In the genomic region with DNA sequence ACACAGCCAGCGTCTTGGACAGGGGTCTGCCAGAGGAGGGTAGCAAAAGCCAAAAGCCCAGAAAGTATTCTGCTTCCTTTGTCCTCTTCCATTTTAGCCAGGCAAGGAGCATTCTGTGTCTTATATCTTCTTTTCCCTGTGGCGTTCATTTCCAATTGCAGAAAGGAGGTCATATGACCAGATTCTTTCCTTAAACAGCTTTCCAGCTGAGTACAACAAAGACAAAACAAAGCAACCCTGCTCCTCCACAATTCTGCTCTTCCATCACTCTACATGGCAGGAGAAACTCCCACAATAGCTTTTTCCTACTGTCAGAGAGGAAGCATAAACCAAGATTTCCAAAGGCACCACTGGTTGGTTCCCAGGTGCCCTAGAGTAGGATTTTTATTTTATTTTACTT, we compare ENCODE assay signal across 11 cellular contexts. TPM values are rescaled to one million over a fixed set of nuclear protein-coding genes. Genes with fewer than 3 reads are reported as not detected.
A peak's percentile ranks its signal among the peaks of the same experiment; 100 is the strongest.
DNase-seq lines count a peak whose midpoint lies in the region; ATAC-seq and TF ChIP-seq lines count a peak whose summit lies in the region.
"Had no signal": no experiment of that assay in that cellular context is flagged by ENCODE, and none has a peak within 500 bp of the region (broad histone marks: within the 10 kb centered on the region; RNA-seq: fewer than 3 reads in every experiment).

No MANE protein-coding gene starts in this region.

- no peak overlapping the region for H3K4me3 Mint-ChIP-seq in T-helper 1 cell treated with Interleukin-12 subunit alpha and Interleukin-12 subunit beta and Interleukin-4 antibody, amounts not matched to agents 30 μg/mL and 1 μg/mL, for 36 hours
- H3K4me3 Mint-ChIP-seq in MCF 10A (ENCODE audit: unreplicated experiment) = no peak overlapping the region

- H3K36me3 ChIP-seq in left lung = no peaks in the 10 kb centered on the region
- H3K36me3 ChIP-seq in suprapubic skin = peaks cover 8% of the 10 kb centered on the region

- TF ChIP-seq CTCF in MCF 10A (IDR thresholded peaks at IDR 0.05; ENCODE audit: unreplicated experiment) (no peak), left lung (IDR thresholded peaks at IDR 0.05) (no peak), suprapubic skin (IDR thresholded peaks at IDR 0.05) (no peak)

- H3K27me3 ChIP-seq in left lung (no peaks in the 10 kb centered on the region), suprapubic skin (no peaks in the 10 kb centered on the region)

- peak overlapping the region; percentile 95 to 100 for H3K27ac ChIP-seq in left lung
- peak overlapping the region; percentile 88 for H3K27ac ChIP-seq in suprapubic skin

- H3K9me3 Mint-ChIP-seq in T-helper 1 cell treated with Interleukin-12 subunit alpha and Interleukin-12 subunit beta and Interleukin-4 antibody, amounts not matched to agents 30 μg/mL and 1 μg/mL, for 36 hours = no peaks in the 10 kb centered on the region
- no peaks in the 10 kb centered on the region for H3K9me3 Mint-ChIP-seq in MCF 10A (ENCODE audit: unreplicated experiment)

- peaks cover 35% of the 10 kb centered on the region for H3K4me1 Mint-ChIP-seq in T-helper 1 cell treated with Interleukin-12 subunit alpha and Interleukin-12 subunit beta and Interleukin-4 antibody, amounts not matched to agents 30 μg/mL and 1 μg/mL, for 36 hours (ENCODE audit: low read depth)
- H3K4me1 Mint-ChIP-seq in MCF 10A (ENCODE audit: insufficient read depth, unreplicated experiment) = peaks cover 34% of the 10 kb centered on the region

- WGBS in suprapubic skin = 57% methylated on average over 2 of the region's 2 CpGs

- H3K4me3 ChIP-seq in left lung = no peak overlapping the region
- H3K4me3 ChIP-seq in suprapubic skin = no peak overlapping the region

- POLR2A ChIA-PET in MCF 10A (lab: Yijun Ruan, JAX) = interaction anchor here (0.6 to 25.5 kb wide), 5 partner anchors 11 to 265 kb away, joined by 3 to 1125 read pairs (median 8); partner anchors contain the start of genes ENSA and MCL1

- H3K9me3 ChIP-seq in left lung (no peaks in the 10 kb centered on the region), suprapubic skin (no peaks in the 10 kb centered on the region)

- CTCF ChIA-PET in MCF 10A (lab: Yijun Ruan, JAX) = interaction anchor here (0.8 to 1.3 kb wide), 5 partner anchors 10 to 147 kb away, joined by 3 to 5 read pairs (median 4); no protein-coding TSS in a partner anchor

- no peak for TF ChIP-seq EP300 in suprapubic skin (IDR thresholded peaks at IDR 0.05)

- ATAC-seq in left lung = no peak
- no peak for ATAC-seq in sciatic nerve

- H3K36me3 Mint-ChIP-seq in T-helper 1 cell treated with Interleukin-12 subunit alpha and Interleukin-12 subunit beta and Interleukin-4 antibody, amounts not matched to agents 30 μg/mL and 1 μg/mL, for 36 hours (ENCODE audit: low read depth) = peaks cover 8% of the 10 kb centered on the region
- peaks cover 44% of the 10 kb centered on the region for H3K36me3 Mint-ChIP-seq in MCF 10A (ENCODE audit: insufficient read depth, unreplicated experiment)

- TF ChIP-seq POLR2A in suprapubic skin (IDR thresholded peaks at IDR 0.05) = no peak

- no peaks in the 10 kb centered on the region for H3K27me3 Mint-ChIP-seq in T-helper 1 cell treated with Interleukin-12 subunit alpha and Interleukin-12 subunit beta and Interleukin-4 antibody, amounts not matched to agents 30 μg/mL and 1 μg/mL, for 36 hours (ENCODE audit: low read depth)
- no peaks in the 10 kb centered on the region for H3K27me3 Mint-ChIP-seq in MCF 10A (ENCODE audit: insufficient read depth, unreplicated experiment)

- DNase-seq in T-helper 1 cell = no peak
- DNase-seq in MCF 10A (ENCODE audit: unreplicated experiment) = no peak
- DNase-seq in left lung = no peak
- no peak for DNase-seq in suprapubic skin (ENCODE audit: low spot score in 2 of 2)
- no peak for DNase-seq in HuH-7 (ENCODE audit: low spot score)
- DNase-seq in NCI-H524 (lab: John Stamatoyannopoulos, UW) = no peak
- DNase-seq in sciatic nerve (ENCODE audit: low spot score) = no peak
- DNase-seq: 8988T; activated gamma-delta T cell treated with Interleukin-2 at 50 U/mL for 16 hours; stimulated activated CD4-positive, alpha-beta T cell treated with anti-CD3 and anti-CD28 coated beads, Interleukin-4, amount 100 ng/mL, for 1 hour had no signal

- no TSS peak for BruUV-seq in MCF 10A (replicated peaks; lab: Mats Ljungman, UMichigan)

- H3K4me1 ChIP-seq in left lung (peaks cover 39 to 83% of the 10 kb centered on the region in 2 donors), suprapubic skin (peaks cover 65% of the 10 kb centered on the region)

- intact Hi-C loops in MCF 10A (cut with micrococcal nuclease) = loop anchor here (2.0 kb wide), 1 partner anchor 31 kb away; the partner anchor contains the start of gene MCL1
- intact Hi-C loops in left lung (cut with DNase I) = no loop called here
- intact Hi-C loops in sciatic nerve (cut with DNase I) = no loop called here

- H3K27ac Mint-ChIP-seq in T-helper 1 cell treated with Interleukin-12 subunit alpha and Interleukin-12 subunit beta and Interleukin-4 antibody, amounts not matched to agents 30 μg/mL and 1 μg/mL, for 36 hours = peak overlapping the region; percentile 57
- peak overlapping the region; percentile 84 for H3K27ac Mint-ChIP-seq in MCF 10A (ENCODE audit: low read depth, unreplicated experiment)

RNA-seq across cellular contexts. Expression of gene ENSA, which starts 19.7 kb away (rescaled TPM):
- 261 and 294 TPM in 2 replicates for total RNA-seq in MCF 10A (2022)
- 100 to 1,000 TPM; 181 to 199 TPM for total RNA-seq in left lung
- 100 to 1,000 TPM; 266 to 384 (median 291) TPM for total RNA-seq in suprapubic skin
- 144 TPM for total RNA-seq in sciatic nerve

RNA-seq across cellular contexts. Expression of gene MCL1, which starts 30.3 kb away (rescaled TPM):
- total RNA-seq in MCF 10A (2022) = 497 and 624 TPM in 2 replicates
- total RNA-seq in left lung = 100 to 1,000 TPM; 266 to 280 TPM
- 100 to 1,000 TPM; 211 to 307 (median 270) TPM for total RNA-seq in suprapubic skin
- 214 TPM for total RNA-seq in sciatic nerve
